ENCODE assay signal across 14 cellular contexts in the genomic region with DNA sequence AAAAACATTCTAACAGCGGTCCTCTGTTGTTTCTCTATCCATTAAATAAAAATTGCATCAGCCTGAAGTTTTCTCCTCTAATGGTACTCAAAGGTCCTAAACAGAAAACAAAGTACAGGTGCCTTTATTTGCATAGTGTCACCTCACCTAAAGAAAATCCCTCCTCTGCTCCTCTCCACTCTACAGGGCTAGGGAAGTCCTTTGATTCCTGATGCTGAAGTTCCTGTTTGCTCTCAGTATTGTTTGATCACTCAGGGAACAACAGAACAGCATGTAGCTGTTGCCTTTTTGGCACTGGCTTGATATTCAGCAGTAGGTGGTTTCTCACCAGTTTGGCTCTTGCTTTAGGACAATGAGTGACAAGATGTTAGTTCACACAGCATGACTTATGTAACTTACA.
DNase-seq lines count a peak whose midpoint lies in the region; ATAC-seq, FAIRE-seq and TF ChIP-seq lines count a peak whose summit lies in the region.
"Had no signal": no experiment of that assay in that cellular context is flagged by ENCODE, and none has a peak within 500 bp of the region (broad histone marks: within the 10 kb centered on the region; RNA-seq: fewer than 3 reads in every experiment).

No MANE protein-coding gene starts in this region.

- H3K4me1 ChIP-seq in mammary epithelial cell (ENCODE audit: insufficient read depth, low read length), result no peaks in the 10 kb centered on the region
- H3K4me1 ChIP-seq: psoas muscle had no signal

- H3K4me3 ChIP-seq in mammary epithelial cell (replicated peaks in 1 of 3; ENCODE audit: insufficient read depth in 1 of 3, low read depth in 2 of 3, low read length in 3 of 3), result no peak overlapping the region
- H3K4me3 ChIP-seq in coronary artery, result no peak overlapping the region
- H3K4me3 ChIP-seq: psoas muscle, SK-N-MC had no signal

- BruUV-seq in mammary epithelial cell (replicated peaks; lab: Mats Ljungman, UMichigan), result no TSS peak

- no peaks in the 10 kb centered on the region for H3K9me3 ChIP-seq in mammary epithelial cell (replicated peaks; ENCODE audit: insufficient read depth, low read length)
- H3K9me3 ChIP-seq: psoas muscle had no signal

- TF ChIP-seq CTCF in mammary epithelial cell (conservative IDR thresholded peaks at IDR 0.05 in 1 of 2, IDR thresholded peaks at IDR 0.05 in 1 of 2; ENCODE audit: extremely low read depth in 1 of 2, insufficient read depth in 1 of 2, low read depth in 1 of 2, low read length in 2 of 2), result no peak
- TF ChIP-seq CTCF in coronary artery (IDR thresholded peaks at IDR 0.05), result no peak

- in situ Hi-C loops in mammary epithelial cell (cut with MboI; ENCODE audit: low sequenced_read_pairs in 2 of 2), result no loop called here

- H3K36me3 ChIP-seq in mammary epithelial cell (ENCODE audit: insufficient read depth, low read length), result no peaks in the 10 kb centered on the region

- no peaks in the 10 kb centered on the region for H3K79me2 ChIP-seq in mammary epithelial cell (ENCODE audit: insufficient read depth, low read length)

- intact Hi-C loops in mammary epithelial cell (cut with micrococcal nuclease), result loop anchor here (5.0 kb wide), 1 partner anchor 56 kb away; no protein-coding TSS in a partner anchor

- H4K20me1 ChIP-seq in mammary epithelial cell (ENCODE audit: insufficient read depth, low read length), result no peaks in the 10 kb centered on the region

- CTCF ChIA-PET in mammary epithelial cell (lab: Charles Lee; ENCODE audit: low non-redundant PET), result no interaction called here

- H3K4me3 Mint-ChIP-seq in activated T-cell treated with anti-CD3 and anti-CD28 coated beads, Interleukin-2, amount 50 U/mL, for 72 hours, result no peak overlapping the region
- H3K4me3 Mint-ChIP-seq: activated T-cell treated with anti-CD3 and anti-CD28 coated beads, Interleukin-2, amount 50 U/mL, for 4 hours; brain had no signal

- no peaks in the 10 kb centered on the region for H3K27me3 Mint-ChIP-seq in activated T-cell treated with anti-CD3 and anti-CD28 coated beads, Interleukin-2, amount 50 U/mL, for 72 hours (ENCODE audit: low read depth)
- H3K27me3 Mint-ChIP-seq: brain had no signal

- H3K9ac ChIP-seq in mammary epithelial cell (ENCODE audit: insufficient read depth, low read length), result no peak overlapping the region

- H3K4me1 Mint-ChIP-seq in activated T-cell treated with anti-CD3 and anti-CD28 coated beads, Interleukin-2, amount 50 U/mL, for 72 hours (ENCODE audit: low read depth), result no peaks in the 10 kb centered on the region

- ATAC-seq in activated T-cell treated with anti-CD3 and anti-CD28 coated beads, Interleukin-2, amount 50 U/mL, for 72 hours (replicated peaks in 1 of 2), result no peak
- ATAC-seq: activated T-cell treated with anti-CD3 and anti-CD28 coated beads, Interleukin-2, amount 50 U/mL, for 4 hours; psoas muscle had no signal

- no peaks in the 10 kb centered on the region for H3K36me3 Mint-ChIP-seq in activated T-cell treated with anti-CD3 and anti-CD28 coated beads, Interleukin-2, amount 50 U/mL, for 72 hours (ENCODE audit: insufficient read depth in 2 of 2)
- H3K36me3 Mint-ChIP-seq: brain had no signal

- dilution Hi-C loops in mammary epithelial cell (cut with HindIII; ENCODE audit: low sequenced_read_pairs), result no loop called here

- no peaks in the 10 kb centered on the region for H3K27me3 ChIP-seq in mammary epithelial cell (ENCODE audit: insufficient read depth, low read length)

- no peak overlapping the region for H3K4me2 ChIP-seq in mammary epithelial cell (ENCODE audit: insufficient read depth, low read depth, low read length)

- H3K27ac Mint-ChIP-seq in activated T-cell treated with anti-CD3 and anti-CD28 coated beads, Interleukin-2, amount 50 U/mL, for 72 hours, result no peak overlapping the region
- H3K27ac Mint-ChIP-seq: brain had no signal

- peak overlapping the region; percentile 21 for H2AFZ ChIP-seq in mammary epithelial cell (ENCODE audit: low read depth, low read length)

- WGBS in mammary epithelial cell (ENCODE audit: low coverage, missing lambda C conversion rate), result 93% methylated on average over 1 of the region's 1 CpG

- no peak for FAIRE-seq in urothelium cell line (lab: Jason Lieb, UNC)
- FAIRE-seq: HTR-8/SVneo had no signal

- DNase-seq in DMS153 (lab: John Stamatoyannopoulos, UW), result peak; percentile 94
- peak; percentile 32 to 65 for DNase-seq in NCI-H1930 (lab: John Stamatoyannopoulos, UW)
- no peak for DNase-seq in mammary epithelial cell
- DNase-seq in kidney tubule cell (ENCODE audit: low spot score), result peak; percentile 5
- DNase-seq in germinal center (ENCODE audit: low spot score), result no peak
- DNase-seq in activated T-cell treated with anti-CD3 and anti-CD28 coated beads, Interleukin-2, amount 50 U/mL, for 72 hours, result no peak
- DNase-seq in urothelium cell line (ENCODE audit: low spot score), result no peak
- no peak for DNase-seq in coronary artery (ENCODE audit: low spot score)
- DNase-seq: activated T-cell treated with anti-CD3 and anti-CD28 coated beads, Interleukin-2, amount 50 U/mL, for 4 hours; NCI-H524 treated with DMSO at 0.1 percent for 48 hours; psoas muscle had no signal

- H3K27ac ChIP-seq in mammary epithelial cell (ENCODE audit: insufficient read depth, low read depth, low read length) (no peak overlapping the region), coronary artery (no peak overlapping the region)
- H3K27ac ChIP-seq: psoas muscle, SK-N-MC had no signal

- peaks cover 0 to 3% of the 10 kb centered on the region in 2 donors for H3K9me3 Mint-ChIP-seq in activated T-cell treated with anti-CD3 and anti-CD28 coated beads, Interleukin-2, amount 50 U/mL, for 72 hours
- H3K9me3 Mint-ChIP-seq: activated T-cell treated with anti-CD3 and anti-CD28 coated beads, Interleukin-2, amount 50 U/mL, for 4 hours had no signal

Comparison
In these comparisons a context has a peak if more than half of its experiments do, and no peak if none do; other contexts are left out.
1. DNase-seq: peak in DMS153 (single experiment), NCI-H1930 (2 of 2) and kidney tubule cell (single experiment); none in mammary epithelial cell (single experiment), germinal center (single experiment), activated T-cell treated with anti-CD3 and anti-CD28 coated beads, Interleukin-2, amount 50 U/mL, for 72 hours (0 of 2), urothelium cell line (single experiment) and coronary artery (single experiment).